Comparison of ENCODE assay signal across 8 cellular contexts in the genomic region with DNA sequence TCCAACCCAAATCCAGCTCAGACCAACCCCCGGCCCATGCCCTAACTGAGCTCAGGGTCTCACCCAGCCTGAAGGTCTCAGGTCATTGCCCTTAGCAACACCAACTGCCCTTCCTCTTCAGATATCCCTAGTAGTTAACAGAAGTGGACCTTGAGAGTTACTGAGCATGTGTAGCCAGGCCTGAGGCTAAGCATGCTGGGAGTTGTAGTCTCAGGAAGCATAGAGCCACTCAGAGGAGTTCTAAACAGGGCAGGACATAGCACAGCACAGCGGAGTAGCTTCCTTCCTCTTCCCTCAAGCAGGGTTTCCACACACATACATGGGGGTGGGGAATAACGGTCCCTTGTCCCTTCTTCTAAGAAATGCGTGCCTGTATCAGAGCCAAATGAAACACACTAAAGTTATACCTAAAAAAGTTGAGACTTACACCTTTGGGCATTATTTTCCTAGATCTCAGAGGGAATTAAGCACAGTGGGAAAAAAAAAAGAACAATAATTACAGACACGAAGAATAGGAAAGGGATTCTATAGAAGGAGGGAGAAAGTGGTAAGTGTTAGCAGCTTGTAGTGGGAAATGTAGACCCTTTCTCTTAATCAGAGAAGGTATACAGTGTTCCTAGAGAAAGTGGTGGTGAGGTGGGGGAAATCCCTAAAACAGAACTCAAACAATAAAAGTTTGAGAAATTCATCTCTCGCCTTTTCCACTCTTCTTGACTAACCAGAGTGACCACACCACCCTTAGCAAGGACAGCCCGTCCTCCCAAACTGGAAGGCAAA. TPM values are rescaled to one million over a fixed set of nuclear protein-coding genes. Genes with fewer than 3 reads are reported as not detected.
A peak's percentile ranks its signal among the peaks of the same experiment; 100 is the strongest.
DNase-seq lines count a peak whose midpoint lies in the region; ATAC-seq lines count a peak whose summit lies in the region.

No MANE protein-coding gene starts in this region.

- no peaks in the 10 kb centered on the region for H3K27me3 ChIP-seq in CD4-positive, alpha-beta memory T cell (ENCODE audit: insufficient read depth, low read length)

- peak overlapping the region; percentile 76 to 96 (median 89) for H3K27ac Mint-ChIP-seq in CD4-positive, alpha-beta memory T cell

- H3K27me3 Mint-ChIP-seq in CD4-positive, alpha-beta memory T cell = no peaks in the 10 kb centered on the region

- POLR2A ChIA-PET in CD4-positive, alpha-beta memory T cell (lab: Charles Lee; ENCODE audit: partially characterized antibody) = interaction anchor here (0.8 to 1.9 kb wide), 7 partner anchors 14 to 75 kb away, joined by 3 to 13 read pairs (median 7); a partner anchor contains a TSS

- no peaks in the 10 kb centered on the region for H3K9me3 ChIP-seq in CD4-positive, alpha-beta memory T cell (ENCODE audit: control insufficient read depth in 1 of 2, low read length in 2 of 2)

- ATAC-seq in GM19043 (IDR thresholded peaks at IDR 0.05; ENCODE audit: low read depth, unreplicated experiment) (peak; percentile 72), HG03280 (IDR thresholded peaks at IDR 0.05; ENCODE audit: unreplicated experiment) (peak; percentile 57), left ventricle myocardium superior (peak; percentile 53)

- peaks cover 39% of the 10 kb centered on the region for H3K36me3 ChIP-seq in CD4-positive, alpha-beta memory T cell (ENCODE audit: insufficient read depth, low read length)

- peak overlapping the region; percentile 73 to 96 (median 92) for H3K4me3 Mint-ChIP-seq in CD4-positive, alpha-beta memory T cell

- intact Hi-C loops in CD4-positive, alpha-beta memory T cell (cut with micrococcal nuclease) = loop anchor here (2.0 kb wide), 1 partner anchor 37 kb away; a partner anchor contains a TSS
- intact Hi-C loops in left ventricle myocardium superior (cut with micrococcal nuclease) = no loop called here

- H3K27ac ChIP-seq in CD4-positive, alpha-beta memory T cell (ENCODE audit: low read depth, low read length) = peak overlapping the region; percentile 90

- peak; percentile 54 to 74 (median 58) for DNase-seq in CD4-positive, alpha-beta memory T cell
- DNase-seq in SK-MEL-5 (ENCODE audit: low read depth, low spot score) (peak; percentile 94), amygdala (lab: John Stamatoyannopoulos, UW) (peak in 30 of 56 donors; percentile 5 to 79 (median 30)), left ventricle myocardium superior (no peak), pulmonary artery endothelial cell (ENCODE audit: low read depth, low spot score) (peak; percentile 64), NCI-H1092 (lab: John Stamatoyannopoulos, UW) (no peak)

- in situ Hi-C loops in SK-MEL-5 (cut with HindIII; ENCODE audit: low pct_unique_long_range_greater_than_20kb, low sequenced_read_pairs) = no loop called here

- H3K36me3 Mint-ChIP-seq in CD4-positive, alpha-beta memory T cell = peaks cover 31 to 59% of the 10 kb centered on the region in 2 donors

- peaks cover 0 to 1% (median 0%) of the 10 kb centered on the region in 8 donors for H3K9me3 Mint-ChIP-seq in CD4-positive, alpha-beta memory T cell

- CTCF ChIA-PET in CD4-positive, alpha-beta memory T cell (lab: Charles Lee; ENCODE audit: partially characterized antibody) = interaction anchor here (0.5 to 4.5 kb wide), 4 partner anchors 8 to 58 kb away, joined by 4 to 26 read pairs (median 7); no protein-coding TSS in a partner anchor

- H3K4me1 Mint-ChIP-seq in CD4-positive, alpha-beta memory T cell = peaks cover 48 to 67% (median 56%) of the 10 kb centered on the region in 4 donors

- peak overlapping the region in 1 of 2 donors; percentile 13 for H3K4me3 ChIP-seq in CD4-positive, alpha-beta memory T cell (ENCODE audit: low read length in 2 of 2)

- H3K4me1 ChIP-seq in CD4-positive, alpha-beta memory T cell (ENCODE audit: insufficient read depth, low read length) = peaks cover 51% of the 10 kb centered on the region

RNA-seq across cellular contexts. Expression of a gene that starts 4.4 kb away (rescaled TPM):
- 100 to 1,000 TPM; 133 to 159 TPM for total RNA-seq in CD4-positive, alpha-beta memory T cell
- polyA plus RNA-seq in CD4-positive, alpha-beta memory T cell = 10 to 100 TPM in 1 of 2 donors, under 1 TPM in 1; 0.16 to 26.7 TPM
- 14.5 and 16.1 TPM in 2 replicates for total RNA-seq in SK-MEL-5 (2014; rRNA removed; shearing (Covaris generic))
- 41.5 and 54.0 TPM in 2 replicates for polyA plus RNA-seq in SK-MEL-5 (2015; cell fraction: cytosol; rRNA removed)
- polyA plus RNA-seq in SK-MEL-5 (2015; cell fraction: nucleus; rRNA removed) = 55.7 and 79.5 TPM in 2 replicates
- total RNA-seq in left ventricle myocardium superior (43.8 TPM), pulmonary artery endothelial cell (29.7 and 36.8 TPM in 2 replicates)

RNA-seq across cellular contexts. Expression of a gene that starts 13.6 kb away (rescaled TPM):
- 1 to 10 TPM; 2.7 to 2.9 TPM for total RNA-seq in CD4-positive, alpha-beta memory T cell
- 10 to 100 TPM in 1 of 2 donors, 1 to 10 TPM in 1; 9.2 to 10.5 TPM for polyA plus RNA-seq in CD4-positive, alpha-beta memory T cell
- total RNA-seq in SK-MEL-5 (2014; rRNA removed; shearing (Covaris generic)) = 5.2 and 7.8 TPM in 2 replicates
- 6.7 and 9.0 TPM in 2 replicates for polyA plus RNA-seq in SK-MEL-5 (2015; cell fraction: cytosol; rRNA removed)
- polyA plus RNA-seq in SK-MEL-5 (2015; cell fraction: nucleus; rRNA removed) = 18.0 and 19.2 TPM in 2 replicates
- total RNA-seq in left ventricle myocardium superior (0.32 TPM), pulmonary artery endothelial cell (2.2 and 3.0 TPM in 2 replicates)

RNA-seq across cellular contexts. Expression of a gene that starts 37.6 kb away (rescaled TPM):
- total RNA-seq in CD4-positive, alpha-beta memory T cell = 10 to 100 TPM; 48.9 to 53.7 TPM
- polyA plus RNA-seq in CD4-positive, alpha-beta memory T cell = 10 to 100 TPM; 47.8 to 50.3 TPM
- 115 and 133 TPM in 2 replicates for total RNA-seq in SK-MEL-5 (2014; rRNA removed; shearing (Covaris generic))
- 102 and 119 TPM in 2 replicates for polyA plus RNA-seq in SK-MEL-5 (2015; cell fraction: cytosol; rRNA removed)
- 81.9 and 91.3 TPM in 2 replicates for polyA plus RNA-seq in SK-MEL-5 (2015; cell fraction: nucleus; rRNA removed)
- total RNA-seq in left ventricle myocardium superior (78.1 TPM), pulmonary artery endothelial cell (41.2 and 64.7 TPM in 2 replicates)

RNA-seq across cellular contexts. Expression of a gene that starts 38.4 kb away (rescaled TPM):
- total RNA-seq in CD4-positive, alpha-beta memory T cell = under 1 TPM; 0.35 to 0.44 TPM
- not detected for polyA plus RNA-seq in CD4-positive, alpha-beta memory T cell
- total RNA-seq in SK-MEL-5 (2014; rRNA removed; shearing (Covaris generic)) = 0.05 and 0.21 TPM in 2 replicates
- polyA plus RNA-seq in SK-MEL-5 (2015; cell fraction: cytosol; rRNA removed) = 0.11 and 0.20 TPM in 2 replicates
- polyA plus RNA-seq in SK-MEL-5 (2015; cell fraction: nucleus; rRNA removed) = 1.1 TPM in 1 of 2 replicates, not detected in the other
- 0.52 TPM for total RNA-seq in left ventricle myocardium superior
- 5.8 and 18.8 TPM in 2 replicates for total RNA-seq in pulmonary artery endothelial cell

RNA-seq across cellular contexts. Expression of a gene that starts 54.5 kb away (rescaled TPM):
- total RNA-seq in CD4-positive, alpha-beta memory T cell = 100 to 1,000 TPM; 222 to 226 TPM
- polyA plus RNA-seq in CD4-positive, alpha-beta memory T cell = 10 to 100 TPM; 35.9 to 46.5 TPM
- total RNA-seq in SK-MEL-5 (2014; rRNA removed; shearing (Covaris generic)) = 20.6 and 21.7 TPM in 2 replicates
- polyA plus RNA-seq in SK-MEL-5 (2015; cell fraction: cytosol; rRNA removed) = 17.1 and 18.6 TPM in 2 replicates
- polyA plus RNA-seq in SK-MEL-5 (2015; cell fraction: nucleus; rRNA removed) = 216 and 234 TPM in 2 replicates
- total RNA-seq in left ventricle myocardium superior (30.7 TPM), pulmonary artery endothelial cell (69.8 and 73.5 TPM in 2 replicates)

Comparison
In these comparisons a context has a peak if more than half of its experiments do, and no peak if none do; other contexts are left out.
1. DNase-seq: peak in CD4-positive, alpha-beta memory T cell (5 of 5), SK-MEL-5 (single experiment), amygdala (30 of 56) and pulmonary artery endothelial cell (single experiment); none in left ventricle myocardium superior (single experiment) and NCI-H1092 (single experiment).
2. Peak in every context shown above with its lines, with median percentiles within 50 percentile points of each other: ATAC-seq.